26 cellular contexts compared by ENCODE assay signal in genomic region chr1:11955221-11955620, GRCh38.
"Had no signal": no experiment of that assay in that cellular context is flagged by ENCODE, and none has a peak within 500 bp of the region (broad histone marks: within the 10 kb centered on the region; RNA-seq: fewer than 3 reads in every experiment).

No MANE protein-coding gene starts in this region.

- ATAC-seq: activated CD8-positive, alpha-beta memory T cell treated with anti-CD3 and anti-CD28 coated beads, Interleukin-2, amount 10 ng/mL, durations not matched to agents 7 days and 5 days; activated CD8-positive, alpha-beta T cell treated with anti-CD3 and anti-CD28 coated beads for 36 hours; activated naive CD8-positive, alpha-beta T cell treated with anti-CD3 and anti-CD28 coated beads, Interleukin-2, amount 50 U/mL, for 24 hours; esophagus mucosa; heart left ventricle; pancreas; psoas muscle; stimulated activated naive B cell treated with anti-CD40 and anti-IgM and Interleukin-4, amounts not matched to agents 10 μg/mL and 1 μg/mL and 100 μg/mL, for 72 hours had no signal

- H3K4me1 Mint-ChIP-seq: activated B cell treated with CpG ODN at 0.5 μM for 24 hours; activated CD8-positive, alpha-beta memory T cell treated with anti-CD3 and anti-CD28 coated beads, Interleukin-2, amount 10 ng/mL, durations not matched to agents 7 days and 5 days; activated naive CD4-positive, alpha-beta T cell treated with anti-CD3 and anti-CD28 coated beads, Interleukin-2, amount 50 U/mL, for 24 hours; activated naive CD8-positive, alpha-beta T cell treated with anti-CD3 and anti-CD28 coated beads, Interleukin-2, amount 50 U/mL, for 24 hours; endodermal cell had no signal

- H3K4me3 Mint-ChIP-seq: activated B cell treated with CpG ODN at 0.5 μM for 24 hours; activated CD8-positive, alpha-beta memory T cell treated with anti-CD3 and anti-CD28 coated beads, Interleukin-2, amount 10 ng/mL, durations not matched to agents 7 days and 5 days; activated CD8-positive, alpha-beta T cell treated with anti-CD3 and anti-CD28 coated beads for 36 hours; activated naive CD4-positive, alpha-beta T cell treated with anti-CD3 and anti-CD28 coated beads, Interleukin-2, amount 50 U/mL, for 24 hours; activated naive CD8-positive, alpha-beta T cell treated with anti-CD3 and anti-CD28 coated beads, Interleukin-2, amount 50 U/mL, for 24 hours; endodermal cell; memory B cell; nephron progenitor cell; stimulated activated naive B cell treated with anti-CD40 and anti-IgM and Interleukin-4, amounts not matched to agents 10 μg/mL and 1 μg/mL and 100 μg/mL, for 72 hours had no signal

- H3K4me3 ChIP-seq: heart left ventricle, pancreas, psoas muscle, smooth muscle cell, suprapubic skin, tibial artery had no signal

- H3K27ac ChIP-seq: heart left ventricle, pancreas, psoas muscle, suprapubic skin, tibial artery had no signal

- H3K27me3 Mint-ChIP-seq: activated B cell treated with CpG ODN at 0.5 μM for 24 hours; activated CD8-positive, alpha-beta memory T cell treated with anti-CD3 and anti-CD28 coated beads, Interleukin-2, amount 10 ng/mL, durations not matched to agents 7 days and 5 days; activated CD8-positive, alpha-beta T cell treated with anti-CD3 and anti-CD28 coated beads for 36 hours; activated naive CD4-positive, alpha-beta T cell treated with anti-CD3 and anti-CD28 coated beads, Interleukin-2, amount 50 U/mL, for 24 hours; activated naive CD8-positive, alpha-beta T cell treated with anti-CD3 and anti-CD28 coated beads, Interleukin-2, amount 50 U/mL, for 24 hours; memory B cell; stimulated activated naive B cell treated with anti-CD40 and anti-IgM and Interleukin-4, amounts not matched to agents 10 μg/mL and 1 μg/mL and 100 μg/mL, for 72 hours had no signal

- H3K9me3 ChIP-seq: heart left ventricle, pancreas, psoas muscle, suprapubic skin, tibial artery had no signal

- H3K36me3 Mint-ChIP-seq: activated naive CD4-positive, alpha-beta T cell treated with anti-CD3 and anti-CD28 coated beads, Interleukin-2, amount 50 U/mL, for 24 hours; memory B cell had no signal

- H3K9me3 Mint-ChIP-seq: activated B cell treated with CpG ODN at 0.5 μM for 24 hours; activated CD8-positive, alpha-beta T cell treated with anti-CD3 and anti-CD28 coated beads for 36 hours; activated naive CD4-positive, alpha-beta T cell treated with anti-CD3 and anti-CD28 coated beads, Interleukin-2, amount 50 U/mL, for 24 hours; activated naive CD8-positive, alpha-beta T cell treated with anti-CD3 and anti-CD28 coated beads, Interleukin-2, amount 50 U/mL, for 24 hours; activated T-helper 2 cell treated with anti-CD3 and anti-CD28 coated beads, Interferon-gamma antibody, Interleukin-2, Interleukin-4, amounts not matched to agents 10 μg/mL and 5 μg/mL and 100 μg/mL, durations not matched to agents 14 hours and 24 hours and 36 hours; endodermal cell; memory B cell; nephron progenitor cell; stimulated activated naive B cell treated with anti-CD40 and anti-IgM and Interleukin-4, amounts not matched to agents 10 μg/mL and 1 μg/mL and 100 μg/mL, for 72 hours had no signal

- H3K27me3 ChIP-seq: heart left ventricle, pancreas, suprapubic skin, tibial artery had no signal

- H3K4me2 ChIP-seq: smooth muscle cell had no signal

- H3K27ac Mint-ChIP-seq: activated B cell treated with CpG ODN at 0.5 μM for 24 hours; activated CD8-positive, alpha-beta memory T cell treated with anti-CD3 and anti-CD28 coated beads, Interleukin-2, amount 10 ng/mL, durations not matched to agents 7 days and 5 days; activated CD8-positive, alpha-beta T cell treated with anti-CD3 and anti-CD28 coated beads for 36 hours; activated naive CD4-positive, alpha-beta T cell treated with anti-CD3 and anti-CD28 coated beads, Interleukin-2, amount 50 U/mL, for 24 hours; activated naive CD8-positive, alpha-beta T cell treated with anti-CD3 and anti-CD28 coated beads, Interleukin-2, amount 50 U/mL, for 24 hours; activated T-helper 2 cell treated with anti-CD3 and anti-CD28 coated beads, Interferon-gamma antibody, Interleukin-2, Interleukin-4, amounts not matched to agents 10 μg/mL and 5 μg/mL and 100 μg/mL, durations not matched to agents 14 hours and 24 hours and 36 hours; endodermal cell; memory B cell; nephron progenitor cell; stimulated activated naive B cell treated with anti-CD40 and anti-IgM and Interleukin-4, amounts not matched to agents 10 μg/mL and 1 μg/mL and 100 μg/mL, for 72 hours had no signal

- H3K4me1 ChIP-seq: pancreas, psoas muscle, suprapubic skin, tibial artery had no signal

- DNase-seq: activated B cell treated with CpG ODN at 0.5 μM for 24 hours; activated CD4-positive, alpha-beta T cell treated with anti-CD3 and anti-CD28 coated beads, Interleukin-2, amount 50 U/mL, for 1 hour; activated CD8-positive, alpha-beta memory T cell treated with anti-CD3 and anti-CD28 coated beads, Interleukin-2, amount 10 ng/mL, durations not matched to agents 7 days and 5 days; activated CD8-positive, alpha-beta T cell treated with anti-CD3 and anti-CD28 coated beads for 36 hours; activated naive CD8-positive, alpha-beta T cell treated with anti-CD3 and anti-CD28 coated beads, Interleukin-2, amount 50 U/mL, for 24 hours; activated T-cell treated with anti-CD3 and anti-CD28 coated beads, Interleukin-2, amount 50 U/mL, for 48 hours; amygdala; central memory CD4-positive, alpha-beta T cell; endodermal cell; foreskin fibroblast; heart left ventricle; hypothalamus; nephron progenitor cell; pancreas; psoas muscle; stimulated activated CD4-positive, alpha-beta T cell treated with anti-CD3 and anti-CD28 coated beads, Interleukin-15, amount 100 ng/mL, for 24 hours; stimulated activated CD4-positive, alpha-beta T cell treated with anti-CD3 and anti-CD28 coated beads, Interleukin-2, amount 100 ng/mL, for 24 hours; stimulated activated naive B cell treated with anti-CD40 and anti-IgM and Interleukin-4, amounts not matched to agents 10 μg/mL and 1 μg/mL and 100 μg/mL, for 72 hours; T-helper 9 cell; tibial artery had no signal
